ENCODE assay signal across 1 cellular context in genomic region chr2:231379266-231380215, GRCh38.
A peak's percentile ranks its signal among the peaks of the same experiment; 100 is the strongest.
TF ChIP-seq lines count a peak whose summit lies in the region.

No MANE protein-coding gene starts in this region.

TF ChIP-seq in WTC11, 78 proteins besides CTCF, POLR2A, EP300 and RAD21 (continued from another document):
- TF ChIP-seq ATF6 (CRISPR knock-in tag; IDR thresholded peaks at IDR 0.05) (no peak), MLX (CRISPR knock-in tag; IDR thresholded peaks at IDR 0.05) (no peak), RELA (CRISPR knock-in tag; IDR thresholded peaks at IDR 0.05; ENCODE audit: borderline replicate concordance) (no peak), ZBTB21 (CRISPR knock-in tag; IDR thresholded peaks at IDR 0.05; ENCODE audit: borderline replicate concordance) (0 out of 2 replicates have a peak, but pooled peaks have one; percentile 8), SMAD3 (CRISPR knock-in tag; IDR thresholded peaks at IDR 0.05; ENCODE audit: borderline replicate concordance) (no peak), MYBL2 (CRISPR knock-in tag; IDR thresholded peaks at IDR 0.05) (no peak), ZNF425 (CRISPR knock-in tag; conservative IDR thresholded peaks at IDR 0.05) (no peak), HMGXB4 (CRISPR knock-in tag; IDR thresholded peaks at IDR 0.05) (peak; percentile 44; the same call in 1 of the 2 replicates), NFE2L1 (CRISPR knock-in tag; IDR thresholded peaks at IDR 0.05) (no peak), SP1 (CRISPR knock-in tag; conservative IDR thresholded peaks at IDR 0.05) (no peak), EMX1 (CRISPR knock-in tag; IDR thresholded peaks at IDR 0.05) (no peak)
